Comparison of ENCODE assay signal across 13 cellular contexts in the genomic region with DNA sequence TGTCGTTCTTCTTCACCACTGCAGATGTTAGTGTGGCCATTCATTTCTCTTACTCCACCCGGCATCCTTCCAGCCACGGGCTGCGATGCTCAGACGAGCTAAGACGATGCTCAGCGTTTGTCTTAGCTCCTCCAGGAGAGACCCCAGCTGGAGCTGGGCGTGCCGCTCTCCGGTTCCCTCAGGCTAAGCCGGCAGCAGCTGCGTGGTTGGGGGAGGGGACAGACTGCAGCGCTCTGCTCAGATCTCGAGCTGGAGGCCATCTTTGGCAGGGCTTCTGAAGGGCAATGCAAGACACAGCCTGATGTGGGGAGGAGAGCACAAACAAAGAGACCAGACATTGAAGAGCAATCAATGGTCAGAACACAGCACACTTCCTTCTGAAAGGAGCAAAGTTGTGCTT. TPM values are rescaled to one million over a fixed set of nuclear protein-coding genes. Genes with fewer than 3 reads are reported as not detected.
A peak's percentile ranks its signal among the peaks of the same experiment; 100 is the strongest.
DNase-seq lines count a peak whose midpoint lies in the region; ATAC-seq and TF ChIP-seq lines count a peak whose summit lies in the region.
"Had no signal": no experiment of that assay in that cellular context is flagged by ENCODE, and none has a peak within 500 bp of the region (broad histone marks: within the 10 kb centered on the region; RNA-seq: fewer than 3 reads in every experiment).

No MANE protein-coding gene starts in this region.

- H3K27me3 Mint-ChIP-seq in activated naive CD8-positive, alpha-beta T cell treated with anti-CD3 and anti-CD28 coated beads, Interleukin-2, amount 50 U/mL, for 24 hours, result peaks cover 51% of the 10 kb centered on the region

- H3K9ac ChIP-seq in OCI-LY3 (ENCODE audit: low read length) (no peak overlapping the region), iPS-20b (ENCODE audit: low read depth, low read length) (peak overlapping the region; percentile 62; the same call in 1 of the 2 replicates)

- ATAC-seq in HG03135 (IDR thresholded peaks at IDR 0.05; ENCODE audit: unreplicated experiment), result no peak
- ATAC-seq in activated naive CD8-positive, alpha-beta T cell treated with anti-CD3 and anti-CD28 coated beads, Interleukin-2, amount 50 U/mL, for 24 hours, result no peak
- ATAC-seq in HG02870 (IDR thresholded peaks at IDR 0.05; ENCODE audit: unreplicated experiment), result no peak
- ATAC-seq: T-helper 17 cell had no signal

- peak; percentile 81 for DNase-seq in COR-L47 (lab: John Stamatoyannopoulos, UW)
- peak; percentile 83 for DNase-seq in NCI-H1105 treated with DMSO at 0.1 percent for 48 hours (lab: John Stamatoyannopoulos, UW)
- no peak for DNase-seq in uterus
- DNase-seq in activated naive CD8-positive, alpha-beta T cell treated with anti-CD3 and anti-CD28 coated beads, Interleukin-2, amount 50 U/mL, for 24 hours, result no peak
- DNase-seq: T-helper 17 cell had no signal

- H3K79me2 ChIP-seq in OCI-LY3 (ENCODE audit: low read length), result no peaks in the 10 kb centered on the region

- no peak overlapping the region for H3K27ac Mint-ChIP-seq in activated naive CD8-positive, alpha-beta T cell treated with anti-CD3 and anti-CD28 coated beads, Interleukin-2, amount 50 U/mL, for 24 hours
- H3K27ac Mint-ChIP-seq: activated naive CD8-positive, alpha-beta T cell; T-helper 17 cell had no signal

- no peaks in the 10 kb centered on the region for H3K4me1 ChIP-seq in OCI-LY3 (ENCODE audit: low read length)
- peaks cover 8% of the 10 kb centered on the region for H3K4me1 ChIP-seq in iPS-20b (ENCODE audit: insufficient read depth, low read length)
- H3K4me1 ChIP-seq in uterus, result no peaks in the 10 kb centered on the region
- H3K4me1 ChIP-seq: prostate gland had no signal

- H4K20me1 ChIP-seq in OCI-LY3 (ENCODE audit: insufficient read depth, low read length), result no peaks in the 10 kb centered on the region

- H3K9me3 Mint-ChIP-seq in activated naive CD8-positive, alpha-beta T cell treated with anti-CD3 and anti-CD28 coated beads, Interleukin-2, amount 50 U/mL, for 24 hours, result peaks cover 5% of the 10 kb centered on the region

- H3K27ac ChIP-seq in OCI-LY3 (ENCODE audit: low read length) (no peak overlapping the region), iPS-20b (ENCODE audit: low read length) (no peak overlapping the region), uterus (no peak overlapping the region)
- H3K27ac ChIP-seq: C4-2B, prostate gland had no signal

- TF ChIP-seq CTCF in OCI-LY3 (IDR thresholded peaks at IDR 0.05; ENCODE audit: low read depth, low read length) (no peak), uterus (IDR thresholded peaks at IDR 0.05) (no peak)

- no peak overlapping the region for H3K4me3 Mint-ChIP-seq in activated naive CD8-positive, alpha-beta T cell treated with anti-CD3 and anti-CD28 coated beads, Interleukin-2, amount 50 U/mL, for 24 hours
- H3K4me3 Mint-ChIP-seq: activated naive CD8-positive, alpha-beta T cell; T-helper 17 cell had no signal

- H3K36me3 Mint-ChIP-seq in activated naive CD8-positive, alpha-beta T cell treated with anti-CD3 and anti-CD28 coated beads, Interleukin-2, amount 50 U/mL, for 24 hours (ENCODE audit: low read depth), result no peaks in the 10 kb centered on the region

- intact Hi-C loops in uterus (cut with DNase I; ENCODE audit: low total_unique reads), result no loop called here

- peak overlapping the region; percentile 46 for H3K4me2 ChIP-seq in OCI-LY3 (ENCODE audit: low read length)

- H3K9me3 ChIP-seq in OCI-LY3 (ENCODE audit: insufficient read depth, low read length) (no peaks in the 10 kb centered on the region), iPS-20b (ENCODE audit: insufficient read depth, low read depth, low read length) (no peaks in the 10 kb centered on the region), uterus (no peaks in the 10 kb centered on the region)
- H3K9me3 ChIP-seq: prostate gland had no signal

- H3K36me3 ChIP-seq in OCI-LY3 (replicated peaks; ENCODE audit: low read depth, low read length) (no peaks in the 10 kb centered on the region), iPS-20b (ENCODE audit: insufficient read depth, low read depth, low read length) (no peaks in the 10 kb centered on the region), uterus (no peaks in the 10 kb centered on the region)
- H3K36me3 ChIP-seq: prostate gland had no signal

- H2AFZ ChIP-seq in OCI-LY3 (ENCODE audit: low read depth, low read length), result peak overlapping the region; percentile 74

- TF ChIP-seq POLR2A in uterus (IDR thresholded peaks at IDR 0.05), result no peak

- H3K27me3 ChIP-seq in OCI-LY3 (ENCODE audit: low read depth, low read length) (no peaks in the 10 kb centered on the region; the same call in 1 of the 2 replicates), iPS-20b (ENCODE audit: insufficient read depth, low read length) (peaks cover 49% of the 10 kb centered on the region), uterus (peaks cover 14 to 28% of the 10 kb centered on the region in 2 donors)

- peak overlapping the region; percentile 60 for H3K4me3 ChIP-seq in OCI-LY3 (ENCODE audit: low read length)
- H3K4me3 ChIP-seq in iPS-20b (ENCODE audit: low read length), result peak overlapping the region; percentile 48; the same call in 1 of the 2 replicates
- no peak overlapping the region for H3K4me3 ChIP-seq in uterus
- H3K4me3 ChIP-seq: prostate gland had no signal

- peaks cover 4% of the 10 kb centered on the region for H3K4me1 Mint-ChIP-seq in activated naive CD8-positive, alpha-beta T cell treated with anti-CD3 and anti-CD28 coated beads, Interleukin-2, amount 50 U/mL, for 24 hours
- H3K4me1 Mint-ChIP-seq: T-helper 17 cell had no signal

RNA-seq across cellular contexts. Expression of a gene that starts 4.8 kb away (rescaled TPM):
- under 1 TPM in 1 of 4 donors, not detected in 3; 0.55 TPM for total RNA-seq in uterus
- total RNA-seq: T-helper 17 cell had no signal

RNA-seq across cellular contexts. Expression of a gene that starts 36.1 kb away (rescaled TPM):
- total RNA-seq in uterus, result under 1 TPM in 2 of 4 donors, not detected in 2; 0.26 to 0.35 TPM
- total RNA-seq: frontal cortex, prostate gland, T-helper 17 cell had no signal

Comparison
In these comparisons a context has a peak if more than half of its experiments do, and no peak if none do; other contexts are left out.
1. DNase-seq: peak in COR-L47 (single experiment) and NCI-H1105 treated with DMSO at 0.1 percent for 48 hours (single experiment); none in uterus (0 of 2) and activated naive CD8-positive, alpha-beta T cell treated with anti-CD3 and anti-CD28 coated beads, Interleukin-2, amount 50 U/mL, for 24 hours (single experiment).
2. H3K4me3 ChIP-seq: peak in OCI-LY3 (single experiment) and iPS-20b (single experiment); none in uterus (0 of 2).